Comparison of ENCODE assay signal across 1 cellular context in the genomic region with DNA sequence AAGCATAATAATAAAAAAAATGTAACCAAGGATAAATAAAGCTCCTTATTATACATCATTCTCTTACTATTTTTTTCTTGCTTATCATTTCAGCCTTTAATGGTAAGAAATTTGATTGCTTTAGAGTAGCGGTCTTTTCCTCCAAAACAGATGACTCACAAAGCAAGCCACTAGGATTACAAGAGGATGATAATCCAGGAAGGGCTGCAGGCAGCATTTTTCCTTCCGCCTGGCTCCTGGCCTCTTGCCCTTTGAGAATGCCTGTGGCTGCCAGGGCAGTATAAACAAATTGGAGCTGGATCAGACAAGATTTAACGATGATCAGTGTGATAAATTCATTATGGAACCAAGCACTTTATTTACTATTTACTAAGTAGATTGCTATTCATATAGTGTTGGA.
TF ChIP-seq lines count a peak whose summit lies in the region.

No MANE protein-coding gene starts in this region.

TF ChIP-seq in SK-N-SH, 30 proteins besides CTCF, POLR2A, EP300 and RAD21 (continued from another document):
- TF ChIP-seq, protein P1, sequence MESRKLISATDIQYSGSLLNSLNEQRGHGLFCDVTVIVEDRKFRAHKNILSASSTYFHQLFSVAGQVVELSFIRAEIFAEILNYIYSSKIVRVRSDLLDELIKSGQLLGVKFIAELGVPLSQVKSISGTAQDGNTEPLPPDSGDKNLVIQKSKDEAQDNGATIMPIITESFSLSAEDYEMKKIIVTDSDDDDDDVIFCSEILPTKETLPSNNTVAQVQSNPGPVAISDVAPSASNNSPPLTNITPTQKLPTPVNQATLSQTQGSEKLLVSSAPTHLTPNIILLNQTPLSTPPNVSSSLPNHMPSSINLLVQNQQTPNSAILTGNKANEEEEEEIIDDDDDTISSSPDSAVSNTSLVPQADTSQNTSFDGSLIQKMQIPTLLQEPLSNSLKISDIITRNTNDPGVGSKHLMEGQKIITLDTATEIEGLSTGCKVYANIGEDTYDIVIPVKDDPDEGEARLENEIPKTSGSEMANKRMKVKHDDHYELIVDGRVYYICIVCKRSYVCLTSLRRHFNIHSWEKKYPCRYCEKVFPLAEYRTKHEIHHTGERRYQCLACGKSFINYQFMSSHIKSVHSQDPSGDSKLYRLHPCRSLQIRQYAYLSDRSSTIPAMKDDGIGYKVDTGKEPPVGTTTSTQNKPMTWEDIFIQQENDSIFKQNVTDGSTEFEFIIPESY (IDR thresholded peaks at IDR 0.05; ENCODE audit: borderline replicate concordance, low read depth), result no peak
- TF ChIP-seq USF2 (IDR thresholded peaks at IDR 0.05; ENCODE audit: borderline replicate concordance, low read depth, low read length), result no peak
- no peak for TF ChIP-seq SIN3A (IDR thresholded peaks at IDR 0.05; ENCODE audit: borderline replicate concordance, low read depth, low read length)
- TF ChIP-seq RFX5 (IDR thresholded peaks at IDR 0.05; ENCODE audit: low read length), result no peak
- TF ChIP-seq TEAD4 (IDR thresholded peaks at IDR 0.05; ENCODE audit: borderline replicate concordance, insufficient read depth), result no peak
- no peak for TF ChIP-seq MXI1 (IDR thresholded peaks at IDR 0.05; ENCODE audit: low read depth, low read length)
- no peak for TF ChIP-seq RCOR1 (IDR thresholded peaks at IDR 0.05; ENCODE audit: low read length)
- TF ChIP-seq RXRA (IDR thresholded peaks at IDR 0.05; ENCODE audit: borderline replicate concordance, low read depth), result no peak
- TF ChIP-seq MEF2A (IDR thresholded peaks at IDR 0.05; ENCODE audit: borderline replicate concordance, low read depth), result no peak
- no peak for TF ChIP-seq YY1 (IDR thresholded peaks at IDR 0.05; ENCODE audit: low read depth)
- TF ChIP-seq TCF12 (IDR thresholded peaks at IDR 0.05), result peak; percentile 6; the same call in 1 of the 2 replicates
- no peak for TF ChIP-seq REST (IDR thresholded peaks at IDR 0.05; ENCODE audit: low read depth, low read length)
- peak; percentile 39; the same call in 1 of the 2 replicates for TF ChIP-seq JUND (IDR thresholded peaks at IDR 0.05)
- no peak for TF ChIP-seq EZH2phosphoT487 (IDR thresholded peaks at IDR 0.05; ENCODE audit: borderline replicate concordance, low read depth)
- TF ChIP-seq, protein P2, sequence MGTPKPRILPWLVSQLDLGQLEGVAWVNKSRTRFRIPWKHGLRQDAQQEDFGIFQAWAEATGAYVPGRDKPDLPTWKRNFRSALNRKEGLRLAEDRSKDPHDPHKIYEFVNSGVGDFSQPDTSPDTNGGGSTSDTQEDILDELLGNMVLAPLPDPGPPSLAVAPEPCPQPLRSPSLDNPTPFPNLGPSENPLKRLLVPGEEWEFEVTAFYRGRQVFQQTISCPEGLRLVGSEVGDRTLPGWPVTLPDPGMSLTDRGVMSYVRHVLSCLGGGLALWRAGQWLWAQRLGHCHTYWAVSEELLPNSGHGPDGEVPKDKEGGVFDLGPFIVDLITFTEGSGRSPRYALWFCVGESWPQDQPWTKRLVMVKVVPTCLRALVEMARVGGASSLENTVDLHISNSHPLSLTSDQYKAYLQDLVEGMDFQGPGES (IDR thresholded peaks at IDR 0.05; ENCODE audit: low read depth, low read length), result no peak
- TF ChIP-seq GATA2 (CRISPR knock-in tag; IDR thresholded peaks at IDR 0.05), result no peak
